Comparison of ENCODE assay signal across 14 cellular contexts in the genomic region with DNA sequence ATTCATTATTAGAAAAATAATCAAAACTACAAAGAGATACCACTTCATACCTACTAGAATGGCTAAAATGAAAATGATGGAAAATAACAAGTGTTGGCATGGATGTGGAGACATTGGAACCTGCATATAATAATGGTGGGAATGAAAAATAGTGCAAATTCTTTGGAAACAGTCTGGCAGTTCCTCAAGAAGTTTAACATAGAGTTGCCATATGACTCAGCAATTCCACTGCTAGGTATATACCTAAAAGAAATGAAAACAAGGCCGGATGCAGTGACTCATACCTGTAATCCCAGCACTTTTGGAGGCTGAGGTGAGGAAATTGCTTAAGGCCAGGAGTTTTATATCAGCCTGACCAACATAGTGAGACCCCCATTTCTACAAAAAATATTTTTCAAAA. TPM values are rescaled to one million over a fixed set of nuclear protein-coding genes. Genes with fewer than 3 reads are reported as not detected.
A peak's percentile ranks its signal among the peaks of the same experiment; 100 is the strongest.
DNase-seq lines count a peak whose midpoint lies in the region; ATAC-seq, FAIRE-seq and TF ChIP-seq lines count a peak whose summit lies in the region.
"Had no signal": no experiment of that assay in that cellular context is flagged by ENCODE, and none has a peak within 500 bp of the region (broad histone marks: within the 10 kb centered on the region; RNA-seq: fewer than 3 reads in every experiment).

No MANE protein-coding gene starts in this region.

- no TSS peak for BruUV-seq in GM12878 (replicated peaks; lab: Mats Ljungman, UMichigan)

- POLR2A ChIA-PET in GM12878 (lab: Charles Lee), result no interaction called here

- no peak for TF ChIP-seq POLR2A in GM12878 (IDR thresholded peaks at IDR 0.05; ENCODE audit: low read depth, low read length)

- no peak for TF ChIP-seq RAD21 in GM12878 (IDR thresholded peaks at IDR 0.05; ENCODE audit: insufficient read depth, low read depth, low read length)

- H3K27ac ChIP-seq in GM12878 (ENCODE audit: control insufficient read depth, insufficient read depth), result no peak overlapping the region
- H3K27ac ChIP-seq: KMS-11, neutrophil had no signal

- no peaks in the 10 kb centered on the region for H4K20me1 ChIP-seq in GM12878 (ENCODE audit: control insufficient read depth, insufficient read depth)

- SMC1A ChIA-PET in GM12878 (lab: Charles Lee; ENCODE audit: uncharacterized antibody, unreplicated experiment), result no interaction called here

- CTCF ChIA-PET in GM12878 (lab: Yijun Ruan, JAX), result interaction anchor here (1.4 kb wide), 1 partner anchor 20 kb away, joined by 3 read pairs; no protein-coding TSS in a partner anchor

- peaks cover 3% of the 10 kb centered on the region; the same call in 1 of the 2 replicates for H3K4me1 ChIP-seq in GM12878 (ENCODE audit: control insufficient read depth, insufficient read depth, low read length)

- H3K4me3 ChIP-seq in GM12878, result no peak overlapping the region

- H2AFZ ChIP-seq in GM12878 (ENCODE audit: control insufficient read depth, low read depth, low read length), result no peak overlapping the region

- H3K9me3 ChIP-seq in GM12878 (replicated peaks; ENCODE audit: control insufficient read depth, insufficient read depth, low read length), result no peaks in the 10 kb centered on the region
- H3K9me3 ChIP-seq: neutrophil had no signal

- ATAC-seq in GM21367 (IDR thresholded peaks at IDR 0.05; ENCODE audit: unreplicated experiment) (peak; percentile 79), GM12878 (peak; percentile 64), HG03108 (IDR thresholded peaks at IDR 0.05; ENCODE audit: unreplicated experiment) (no peak)

- DNase-seq in DMS53 (lab: John Stamatoyannopoulos, UW) (peak; percentile 81), HS-5 (ENCODE audit: low read depth) (peak; percentile 38), GM12878 (ENCODE audit: low read depth, low spot score) (no peak), NCI-H748 treated with DMSO at 0.1 percent for 48 hours (lab: John Stamatoyannopoulos, UW) (no peak), C1 segment of cervical spinal cord (lab: John Stamatoyannopoulos, UW) (no peak), posterior cingulate gyrus (no peak)
- DNase-seq: activated naive CD4-positive, alpha-beta T cell treated with anti-CD3 and anti-CD28 coated beads, Interleukin-2, amount 10 ng/mL, durations not matched to agents 7 days and 5 days; NCI-H524 had no signal

- peak; percentile 57 for FAIRE-seq in GM12878 (lab: Jason Lieb, UNC)
- FAIRE-seq: GM12891, TTC549 had no signal

- H3K4me2 ChIP-seq in GM12878 (ENCODE audit: control insufficient read depth, insufficient read depth), result no peak overlapping the region
- H3K4me2 ChIP-seq: KMS-11 had no signal

- no peaks in the 10 kb centered on the region; a peak in 1 of 4 replicates for H3K36me3 ChIP-seq in GM12878 (ENCODE audit: control insufficient read depth in 2 of 2, insufficient read depth in 2 of 2, low read length in 1 of 2)
- H3K36me3 ChIP-seq: neutrophil had no signal

- in situ Hi-C loops in GM12878 (cut with MboI), result no loop called here

- WGBS in GM12878 (ENCODE audit: insufficient coverage, insufficient replicate concordance, low lambda C conversion rate, missing lambda C conversion rate), result 6% methylated on average over 1 of the region's 1 CpG

- H3K9ac ChIP-seq in GM12878 (ENCODE audit: control insufficient read depth, insufficient read depth, low read length), result no peak overlapping the region
- H3K9ac ChIP-seq: KMS-11 had no signal

- no peak for TF ChIP-seq EP300 in GM12878 (IDR thresholded peaks at IDR 0.05; ENCODE audit: borderline replicate concordance in 1 of 2, control insufficient read depth in 1 of 2, low read depth in 2 of 2, low read length in 2 of 2)

- no peak for TF ChIP-seq CTCF in GM12878 (IDR thresholded peaks at IDR 0.05 in 2 of 3, conservative IDR thresholded peaks at IDR 0.05 in 1 of 3; ENCODE audit: control insufficient read depth in 2 of 3, extremely low read depth in 1 of 3, insufficient read depth in 1 of 3, low read depth in 3 of 3, low read length in 3 of 3)

- H3K27me3 ChIP-seq in GM12878 (replicated peaks in 1 of 2; ENCODE audit: control insufficient read depth in 2 of 2, insufficient read depth in 2 of 2, low read length in 1 of 2), result no peaks in the 10 kb centered on the region
- H3K27me3 ChIP-seq: neutrophil had no signal

- intact Hi-C loops in GM12878 (cut with micrococcal nuclease; ENCODE audit: unreplicated experiment) (no loop called here), posterior cingulate gyrus (cut with DNase I) (no loop called here)

- RAD21 ChIA-PET in GM12878 (lab: Charles Lee; ENCODE audit: unreplicated experiment), result no interaction called here

- H3K79me2 ChIP-seq in GM12878 (ENCODE audit: control insufficient read depth, insufficient read depth, low read length), result no peaks in the 10 kb centered on the region

TF ChIP-seq in GM12878, 131 proteins besides CTCF, POLR2A, EP300 and RAD21:
- TF ChIP-seq JUNB (IDR thresholded peaks at IDR 0.05) (peak; percentile 79), ETV6 (conservative IDR thresholded peaks at IDR 0.05 in 1 of 2, IDR thresholded peaks at IDR 0.05 in 1 of 2; ENCODE audit: borderline replicate concordance in 1 of 2, low read depth in 1 of 2) (peak in 1 of 2 experiments; percentile 65; a peak in 2 of 4 replicates), FOXM1 (IDR thresholded peaks at IDR 0.05; ENCODE audit: low read depth, low read length) (peak; percentile 34; the same call in 1 of the 2 replicates), BACH1 (IDR thresholded peaks at IDR 0.05; ENCODE audit: borderline replicate concordance) (0 out of 2 replicates have a peak, but pooled peaks have one; percentile 50), RUNX3 (IDR thresholded peaks at IDR 0.05; ENCODE audit: low read length) (peak; percentile 32), EED (IDR thresholded peaks at IDR 0.05; ENCODE audit: low read depth) (peak; percentile 75), JUND (IDR thresholded peaks at IDR 0.05; ENCODE audit: low read depth, low read length) (no peak), NR2C1 (IDR thresholded peaks at IDR 0.05) (no peak), IKZF2 (IDR thresholded peaks at IDR 0.05) (peak; percentile 54 to 62), MXI1 (IDR thresholded peaks at IDR 0.05; ENCODE audit: low read depth, low read length) (no peak), NFIC (IDR thresholded peaks at IDR 0.05; ENCODE audit: low read depth, low read length) (peak; percentile 80), IKZF1 (conservative IDR thresholded peaks at IDR 0.05) (peak; percentile 46; the same call in 1 of the 2 replicates), BMI1 (IDR thresholded peaks at IDR 0.05; ENCODE audit: borderline replicate concordance) (no peak)
- TF ChIP-seq, protein P1, sequence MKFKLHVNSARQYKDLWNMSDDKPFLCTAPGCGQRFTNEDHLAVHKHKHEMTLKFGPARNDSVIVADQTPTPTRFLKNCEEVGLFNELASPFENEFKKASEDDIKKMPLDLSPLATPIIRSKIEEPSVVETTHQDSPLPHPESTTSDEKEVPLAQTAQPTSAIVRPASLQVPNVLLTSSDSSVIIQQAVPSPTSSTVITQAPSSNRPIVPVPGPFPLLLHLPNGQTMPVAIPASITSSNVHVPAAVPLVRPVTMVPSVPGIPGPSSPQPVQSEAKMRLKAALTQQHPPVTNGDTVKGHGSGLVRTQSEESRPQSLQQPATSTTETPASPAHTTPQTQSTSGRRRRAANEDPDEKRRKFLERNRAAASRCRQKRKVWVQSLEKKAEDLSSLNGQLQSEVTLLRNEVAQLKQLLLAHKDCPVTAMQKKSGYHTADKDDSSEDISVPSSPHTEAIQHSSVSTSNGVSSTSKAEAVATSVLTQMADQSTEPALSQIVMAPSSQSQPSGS (IDR thresholded peaks at IDR 0.05; ENCODE audit: low read length), result 0 out of 2 replicates have a peak, but pooled peaks have one; percentile 25

RNA-seq across cellular contexts. Expression of a gene that starts 41.6 kb away (rescaled TPM):
- 18.2 and 20.2 TPM in 2 replicates for total RNA-seq in GM12878 (2013; cell fraction: nucleolus; rRNA removed)
- 4.1 and 4.7 TPM in 2 replicates for total RNA-seq in GM12878 (2014; rRNA removed)
- 4.2 and 4.5 TPM in 2 replicates for total RNA-seq in GM12878 (2014; rRNA removed; fragmentation: Illumina TruSeq; extraction: Trizol)
- 6.2 and 9.0 TPM in 2 replicates for total RNA-seq in GM12878 (2021)
- 4.0 TPM for polyA plus RNA-seq in GM12878 (2011; ENCODE audit: low read depth)
- polyA plus RNA-seq in GM12878 (2011; rRNA removed), result 4.8 and 7.3 TPM in 2 replicates
- 3.6 and 4.3 TPM in 2 replicates for polyA plus RNA-seq in GM12878 (2011; cell fraction: cytosol; rRNA removed)
- polyA plus RNA-seq in GM12878 (2011; cell fraction: nucleus; rRNA removed), result 2.7 and 2.8 TPM in 2 replicates
- 7.3 and 8.8 TPM in 2 replicates for polyA plus RNA-seq in GM12878 (2012)
- polyA plus RNA-seq in GM12878 (2014; fragmentation: Illumina TruSeq; extraction: Trizol), result 5.5 and 5.9 TPM in 2 replicates
- 10 to 100 TPM; 11.3 to 11.7 TPM for polyA plus RNA-seq in GM12878 (2014; fragmentation: Nextera tagmentation; extraction: Ambion mirVana)
- polyA plus RNA-seq in GM12878 (2014; rRNA removed), result 9.0 and 9.1 TPM in 2 replicates
- 10 to 100 TPM; 15.1 to 16.3 TPM for polyA plus RNA-seq in GM12878 (2016; fragmentation: Nextera tagmentation; extraction: Ambion mirVana)
- 1.9 and 2.3 TPM in 2 replicates for polyA minus RNA-seq in GM12878 (2011; rRNA and poly(A)+ RNA removed)
- 1.1 and 1.3 TPM in 2 replicates for polyA minus RNA-seq in GM12878 (2011; cell fraction: cytosol; rRNA and poly(A)+ RNA removed)
- polyA minus RNA-seq in GM12878 (2011; cell fraction: nucleus; rRNA and poly(A)+ RNA removed), result 3.4 and 5.4 TPM in 2 replicates

Comparison
In these comparisons a context has a peak if more than half of its experiments do, and no peak if none do; other contexts are left out.
1. DNase-seq: peak in DMS53 (single experiment) and HS-5 (single experiment); none in GM12878 (single experiment), NCI-H748 treated with DMSO at 0.1 percent for 48 hours (single experiment), C1 segment of cervical spinal cord (0 of 14) and posterior cingulate gyrus (0 of 10).